In the genomic region with DNA sequence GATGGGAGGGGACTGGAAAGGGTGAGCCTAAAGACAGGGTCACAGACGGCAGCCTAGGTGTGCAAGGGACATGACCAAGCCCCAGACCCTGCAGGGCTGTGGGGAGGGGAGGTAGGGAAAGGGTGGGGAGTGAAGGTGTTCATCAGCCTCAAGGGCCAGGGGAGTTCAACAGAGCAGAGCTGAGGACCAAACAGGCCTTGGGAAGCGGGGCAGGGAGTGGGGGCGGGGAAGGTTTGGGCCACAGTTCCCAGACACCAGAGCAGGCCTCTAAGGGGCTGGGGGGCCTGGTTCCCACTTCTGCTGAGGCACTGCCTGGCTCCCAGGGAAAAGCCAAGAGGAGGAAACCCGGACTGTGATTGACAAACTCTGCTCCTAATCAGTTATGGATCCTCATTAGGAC, we compare ENCODE assay signal across 27 cellular contexts.
DNase-seq lines count a peak whose midpoint lies in the region; ATAC-seq and TF ChIP-seq lines count a peak whose summit lies in the region.
"Had no signal": no experiment of that assay in that cellular context is flagged by ENCODE, and none has a peak within 500 bp of the region (broad histone marks: within the 10 kb centered on the region; RNA-seq: fewer than 3 reads in every experiment).

No MANE protein-coding gene starts in this region.

- no peak overlapping the region for H3K18ac ChIP-seq in neuronal stem cell (ENCODE audit: low read length)

- no peaks in the 10 kb centered on the region for H3K36me3 ChIP-seq in endodermal cell (ENCODE audit: control insufficient read depth, insufficient read depth, low read length)
- H3K36me3 ChIP-seq in neuronal stem cell (replicated peaks in 1 of 2; ENCODE audit: control insufficient read depth in 2 of 2, insufficient read depth in 2 of 2, low read length in 2 of 2) = no peaks in the 10 kb centered on the region
- H3K36me3 ChIP-seq in spleen = no peaks in the 10 kb centered on the region
- H3K36me3 ChIP-seq in osteoblast (ENCODE audit: insufficient read depth, low read length) = no peaks in the 10 kb centered on the region
- H3K36me3 ChIP-seq: BLaER1 had no signal

- TF ChIP-seq POLR2A in spleen (IDR thresholded peaks at IDR 0.05) = no peak

- H3K4me1 ChIP-seq in right cardiac atrium (ENCODE audit: control insufficient read depth, insufficient read depth, low read length) (no peaks in the 10 kb centered on the region), endodermal cell (ENCODE audit: control insufficient read depth, insufficient read depth, low read length) (no peaks in the 10 kb centered on the region), neuronal stem cell (ENCODE audit: control insufficient read depth in 2 of 2, insufficient read depth in 1 of 2, low read depth in 1 of 2, low read length in 2 of 2) (no peaks in the 10 kb centered on the region), spleen (no peaks in the 10 kb centered on the region), osteoblast (ENCODE audit: insufficient read depth, low read length) (no peaks in the 10 kb centered on the region)
- H3K4me1 ChIP-seq: A549 had no signal

- intact Hi-C loops in cardiac septum (cut with DNase I) (no loop called here), right cardiac atrium (cut with DNase I) (no loop called here), spleen (cut with DNase I; ENCODE audit: low total_unique reads) (no loop called here)

- no peak for ATAC-seq in right cardiac atrium
- ATAC-seq: A549, GM12878 had no signal

- WGBS in right cardiac atrium = 80% methylated on average over 4 of the region's 4 CpGs
- WGBS in endodermal cell (ENCODE audit: insufficient coverage in 1 of 2, insufficient read length in 1 of 2), 2 experiments = 86 to 96% methylated on average over 4 of the region's 4 CpGs
- no CpG with 5 or more reads among the region's 4 CpGs for WGBS in neuronal stem cell (ENCODE audit: extremely low coverage in 2 of 2, insufficient read length in 2 of 2, insufficient replicate concordance in 1 of 2), 2 donors
- 70 to 89% (median 81%) methylated on average over 4 of the region's 4 CpGs for WGBS in spleen, 5 donors

- H3K27me3 Mint-ChIP-seq in endodermal cell (ENCODE audit: insufficient read depth) (peaks cover 1% of the 10 kb centered on the region), mesothelial cell of epicardium (ENCODE audit: low read depth) (peaks cover 39% of the 10 kb centered on the region)
- peaks cover 12% of the 10 kb centered on the region for H3K27me3 Mint-ChIP-seq in activated naive CD4-positive, alpha-beta T cell treated with anti-CD3 and anti-CD28 coated beads, Interleukin-2, amount 10 ng/mL, durations not matched to agents 7 days and 5 days

- no peaks in the 10 kb centered on the region for H3K79me1 ChIP-seq in neuronal stem cell (ENCODE audit: low read depth, low read length)

- H3K4me3 ChIP-seq in right cardiac atrium (ENCODE audit: low read length) (no peak overlapping the region), endodermal cell (ENCODE audit: low read length) (no peak overlapping the region), neuronal stem cell (ENCODE audit: low read length in 2 of 2) (no peak overlapping the region), spleen (no peak overlapping the region), osteoblast (ENCODE audit: insufficient read depth, low read length) (no peak overlapping the region)
- H3K4me3 ChIP-seq: A549, BLaER1, GM12878 had no signal

- H3K9me3 ChIP-seq in right cardiac atrium (ENCODE audit: control insufficient read depth, low read length) (no peaks in the 10 kb centered on the region), endodermal cell (ENCODE audit: control insufficient read depth, low read length) (no peaks in the 10 kb centered on the region), neuronal stem cell (replicated peaks in 1 of 2; ENCODE audit: control insufficient read depth in 2 of 2, insufficient read depth in 1 of 2, low read depth in 1 of 2, low read length in 2 of 2) (no peaks in the 10 kb centered on the region), spleen (no peaks in the 10 kb centered on the region), osteoblast (ENCODE audit: low read depth, low read length) (no peaks in the 10 kb centered on the region)
- H3K9me3 ChIP-seq: A549, BLaER1 had no signal

- DNase-seq in cardiac septum (ENCODE audit: low spot score) (peak; percentile 15), right cardiac atrium (no peak), endodermal cell (peak; percentile 17), neuronal stem cell (ENCODE audit: low spot score) (no peak), spleen (peak; percentile 45), osteoblast (ENCODE audit: insufficient read length, low spot score, missing footprints) (no peak), mesothelial cell of epicardium (ENCODE audit: low spot score in 2 of 2, unreplicated experiment in 2 of 2) (no peak)
- DNase-seq in activated naive CD4-positive, alpha-beta T cell treated with anti-CD3 and anti-CD28 coated beads, Interleukin-2, amount 10 ng/mL, durations not matched to agents 7 days and 5 days = no peak
- DNase-seq: AML-193; C1 segment of cervical spinal cord; CD4-positive, alpha-beta memory T cell; CD4-positive, CD25-positive, alpha-beta regulatory T cell; CD8-positive, alpha-beta memory T cell; COR-L47; DMS 273 treated with DMSO at 0.1 percent for 48 hours; DMS153; DMS53; DMS79; DND-41; EL; GDM1 had no signal

- no peaks in the 10 kb centered on the region for H3K27me3 ChIP-seq in right cardiac atrium (ENCODE audit: control insufficient read depth, insufficient read depth)
- H3K27me3 ChIP-seq in endodermal cell (ENCODE audit: control insufficient read depth, insufficient read depth, low read length, poor library complexity, severe bottlenecking) = no peaks in the 10 kb centered on the region
- H3K27me3 ChIP-seq in neuronal stem cell (ENCODE audit: control insufficient read depth in 3 of 3, insufficient read depth in 3 of 3, low read depth in 1 of 3, low read length in 3 of 3) = no peaks in the 10 kb centered on the region
- peaks cover 0 to 40% (median 0%) of the 10 kb centered on the region in 7 donors for H3K27me3 ChIP-seq in spleen (replicated peaks in 1 of 7)
- H3K27me3 ChIP-seq in osteoblast (ENCODE audit: insufficient read depth, low read length) = no peaks in the 10 kb centered on the region
- H3K27me3 ChIP-seq: BLaER1 had no signal

- no peak overlapping the region for H2BK15ac ChIP-seq in neuronal stem cell (ENCODE audit: low read length)

- H3K4me3 Mint-ChIP-seq in endodermal cell = no peak overlapping the region
- H3K4me3 Mint-ChIP-seq in activated naive CD4-positive, alpha-beta T cell treated with anti-CD3 and anti-CD28 coated beads, Interleukin-2, amount 10 ng/mL, durations not matched to agents 7 days and 5 days = no peak overlapping the region
- H3K4me3 Mint-ChIP-seq in mesothelial cell of epicardium = no peak overlapping the region
- H3K4me3 Mint-ChIP-seq: B cell; CD14-positive monocyte; CD4-positive, alpha-beta memory T cell; CD4-positive, CD25-positive, alpha-beta regulatory T cell; CD8-positive, alpha-beta memory T cell had no signal

- no peak overlapping the region for H3K27ac ChIP-seq in right cardiac atrium (ENCODE audit: low read length)
- H3K27ac ChIP-seq in endodermal cell (ENCODE audit: low read depth, low read length) = no peak overlapping the region
- H3K27ac ChIP-seq in neuronal stem cell (replicated peaks; ENCODE audit: low read length) = no peak overlapping the region
- H3K27ac ChIP-seq in spleen = no peak overlapping the region
- H3K27ac ChIP-seq in osteoblast (ENCODE audit: low read depth, low read length) = no peak overlapping the region
- H3K27ac ChIP-seq: 22Rv1, A549, BLaER1 had no signal

- H3K9me3 Mint-ChIP-seq in endodermal cell = peaks cover under 1% of the 10 kb centered on the region
- H3K9me3 Mint-ChIP-seq in activated naive CD4-positive, alpha-beta T cell treated with anti-CD3 and anti-CD28 coated beads, Interleukin-2, amount 10 ng/mL, durations not matched to agents 7 days and 5 days = no peaks in the 10 kb centered on the region
- no peaks in the 10 kb centered on the region for H3K9me3 Mint-ChIP-seq in mesothelial cell of epicardium

- no peak overlapping the region for H3K23ac ChIP-seq in neuronal stem cell (ENCODE audit: low read depth, low read length, poor library complexity)

- H3K9ac ChIP-seq in endodermal cell (ENCODE audit: extremely low read depth, low read length, poor library complexity, severe bottlenecking) (no peak overlapping the region), neuronal stem cell (ENCODE audit: low read depth, low read length, poor library complexity) (no peak overlapping the region)
- H3K9ac ChIP-seq: BLaER1 had no signal

- no peaks in the 10 kb centered on the region for H4K20me1 ChIP-seq in osteoblast (ENCODE audit: insufficient read depth, low read length)
- H4K20me1 ChIP-seq: BLaER1 had no signal

- H3K79me2 ChIP-seq in osteoblast (ENCODE audit: insufficient read depth, low read length) = no peaks in the 10 kb centered on the region

- H3K14ac ChIP-seq in neuronal stem cell (ENCODE audit: low read length) = no peak overlapping the region

- H4K8ac ChIP-seq in neuronal stem cell (ENCODE audit: low read depth, low read length) = no peak overlapping the region

- H2BK12ac ChIP-seq in neuronal stem cell (ENCODE audit: low read length) = peak overlapping the region; percentile 53

- H3K36me3 Mint-ChIP-seq in endodermal cell (ENCODE audit: low read depth) (no peaks in the 10 kb centered on the region), mesothelial cell of epicardium (no peaks in the 10 kb centered on the region)
- no peaks in the 10 kb centered on the region for H3K36me3 Mint-ChIP-seq in activated naive CD4-positive, alpha-beta T cell treated with anti-CD3 and anti-CD28 coated beads, Interleukin-2, amount 10 ng/mL, durations not matched to agents 7 days and 5 days
- H3K36me3 Mint-ChIP-seq: CD14-positive monocyte; CD4-positive, alpha-beta memory T cell; CD4-positive, CD25-positive, alpha-beta regulatory T cell; CD8-positive, alpha-beta memory T cell had no signal

- no peak overlapping the region for H4K91ac ChIP-seq in neuronal stem cell (ENCODE audit: low read depth, low read length, poor library complexity)

- peaks cover 21% of the 10 kb centered on the region for H3K4me1 Mint-ChIP-seq in endodermal cell
- H3K4me1 Mint-ChIP-seq in activated naive CD4-positive, alpha-beta T cell treated with anti-CD3 and anti-CD28 coated beads, Interleukin-2, amount 10 ng/mL, durations not matched to agents 7 days and 5 days = no peaks in the 10 kb centered on the region
- H3K4me1 Mint-ChIP-seq in mesothelial cell of epicardium = no peaks in the 10 kb centered on the region
- H3K4me1 Mint-ChIP-seq: B cell; CD14-positive monocyte; CD4-positive, alpha-beta memory T cell; CD4-positive, CD25-positive, alpha-beta regulatory T cell; CD8-positive, alpha-beta memory T cell had no signal

- H3K4me2 ChIP-seq in neuronal stem cell (ENCODE audit: insufficient read depth, low read length, poor library complexity, severe bottlenecking) (no peak overlapping the region), osteoblast (ENCODE audit: insufficient read depth, low read length) (no peak overlapping the region)
- H3K4me2 ChIP-seq: A549, BLaER1 had no signal

- H3K27ac Mint-ChIP-seq in endodermal cell (no peak overlapping the region), mesothelial cell of epicardium (no peak overlapping the region)
- no peak overlapping the region for H3K27ac Mint-ChIP-seq in activated naive CD4-positive, alpha-beta T cell treated with anti-CD3 and anti-CD28 coated beads, Interleukin-2, amount 10 ng/mL, durations not matched to agents 7 days and 5 days
- H3K27ac Mint-ChIP-seq: B cell; CD14-positive monocyte; CD4-positive, CD25-positive, alpha-beta regulatory T cell had no signal

- CTCF ChIA-PET in activated naive CD4-positive, alpha-beta T cell treated with anti-CD3 and anti-CD28 coated beads, Interleukin-2, amount 10 ng/mL, durations not matched to agents 7 days and 5 days (lab: Charles Lee) = no interaction called here

- H2AFZ ChIP-seq in neuronal stem cell (ENCODE audit: low read length) (no peak overlapping the region), osteoblast (ENCODE audit: low read length) (no peak overlapping the region)

- peak overlapping the region; percentile 17 for H2BK120ac ChIP-seq in neuronal stem cell (ENCODE audit: low read depth, low read length)

- no peak overlapping the region for H2BK5ac ChIP-seq in neuronal stem cell (ENCODE audit: low read length)

- peak overlapping the region; percentile 45 for H2AK5ac ChIP-seq in neuronal stem cell (ENCODE audit: low read depth, low read length)

- H3K4ac ChIP-seq in neuronal stem cell (ENCODE audit: low read length) = no peak overlapping the region

- TF ChIP-seq CTCF in endodermal cell (conservative IDR thresholded peaks at IDR 0.05) (no peak), spleen (IDR thresholded peaks at IDR 0.05 in 8 of 11, conservative IDR thresholded peaks at IDR 0.05 in 3 of 11) (no peak), osteoblast (IDR thresholded peaks at IDR 0.05; ENCODE audit: extremely low read depth, low read depth, low read length) (no peak), mesothelial cell of epicardium (IDR thresholded peaks at IDR 0.05; ENCODE audit: unreplicated experiment) (no peak)

Comparison
In these comparisons a context has a peak if more than half of its experiments do, and no peak if none do; other contexts are left out.
1. DNase-seq: peak in cardiac septum (single experiment), endodermal cell (single experiment) and spleen (single experiment); none in right cardiac atrium (0 of 3), neuronal stem cell (single experiment), activated naive CD4-positive, alpha-beta T cell treated with anti-CD3 and anti-CD28 coated beads, Interleukin-2, amount 10 ng/mL, durations not matched to agents 7 days and 5 days (single experiment), osteoblast (single experiment) and mesothelial cell of epicardium (0 of 2).